1 cellular context compared by ENCODE assay signal in the genomic region with DNA sequence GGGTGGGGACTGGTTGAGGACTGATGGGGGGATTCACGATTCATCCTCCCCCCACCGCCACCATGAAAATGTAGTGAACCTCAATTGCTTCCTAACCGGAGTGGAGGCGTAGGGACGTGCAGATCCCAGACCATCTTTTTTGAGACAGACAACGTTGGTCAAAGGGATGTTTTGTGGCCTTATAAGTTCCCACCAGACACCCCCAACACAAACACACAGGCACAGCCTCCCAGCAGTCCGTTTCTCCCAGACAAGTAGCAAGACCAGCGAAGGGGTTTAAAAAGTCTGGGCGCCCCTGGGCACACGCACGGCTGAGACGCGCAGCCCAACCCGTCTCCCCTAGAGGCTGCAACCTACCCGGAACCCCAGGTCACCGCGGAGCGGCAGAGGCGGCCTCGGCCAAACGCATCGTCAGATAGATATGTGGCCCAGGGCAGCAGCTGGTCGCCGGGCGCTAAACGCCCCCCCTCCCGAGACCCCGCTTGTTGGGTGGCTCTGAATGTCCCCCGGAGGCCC.
TF ChIP-seq lines count a peak whose summit lies in the region.

No MANE protein-coding gene starts in this region.

TF ChIP-seq in HCT116, 20 proteins besides CTCF, POLR2A, EP300 and RAD21 (continued from another document):
- TF ChIP-seq FOSL1 (IDR thresholded peaks at IDR 0.05; ENCODE audit: low read depth) (no peak), TCF7L2 (IDR thresholded peaks at IDR 0.05; ENCODE audit: borderline replicate concordance, extremely low read depth, insufficient read depth, insufficient read length) (no peak), JUND (IDR thresholded peaks at IDR 0.05) (no peak), ZFX (IDR thresholded peaks at IDR 0.05) (no peak), EZH2 (IDR thresholded peaks at IDR 0.05) (no peak), EGR1 (IDR thresholded peaks at IDR 0.05; ENCODE audit: low read depth) (no peak), SIN3A (IDR thresholded peaks at IDR 0.05; ENCODE audit: low read depth) (no peak), SRF (IDR thresholded peaks at IDR 0.05; ENCODE audit: low read depth) (no peak), YY1 (IDR thresholded peaks at IDR 0.05; ENCODE audit: extremely low read depth, insufficient replicate concordance, low read depth, low read length) (no peak), EZH2phosphoT487 (IDR thresholded peaks at IDR 0.05; ENCODE audit: borderline replicate concordance) (no peak)
- TF ChIP-seq, protein P1, sequence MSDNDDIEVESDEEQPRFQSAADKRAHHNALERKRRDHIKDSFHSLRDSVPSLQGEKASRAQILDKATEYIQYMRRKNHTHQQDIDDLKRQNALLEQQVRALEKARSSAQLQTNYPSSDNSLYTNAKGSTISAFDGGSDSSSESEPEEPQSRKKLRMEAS (IDR thresholded peaks at IDR 0.05) = no peak
TF ChIP-seq in HCT116: peak in this region for 0.
